9 cellular contexts compared by ENCODE assay signal in the genomic region with DNA sequence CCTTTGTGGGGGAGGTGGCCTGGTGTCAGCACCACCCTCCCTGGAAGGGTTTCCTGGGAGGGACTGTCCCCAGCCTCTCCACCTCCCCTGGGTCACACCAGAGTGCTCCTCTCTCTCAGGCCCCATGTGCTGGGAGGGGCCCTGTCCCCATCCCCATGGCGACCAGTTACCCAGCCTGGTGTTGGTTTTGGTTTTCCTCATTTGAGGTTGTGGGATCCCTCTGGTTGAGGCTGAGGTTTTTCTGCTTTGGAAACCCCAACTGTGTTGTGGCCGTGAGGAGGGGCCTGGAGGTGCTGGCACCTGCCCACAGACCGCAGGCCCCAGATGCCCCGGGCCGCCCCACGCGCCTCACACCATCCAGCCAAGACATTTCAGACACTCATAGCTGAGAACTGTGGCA.
DNase-seq lines count a peak whose midpoint lies in the region; ATAC-seq and TF ChIP-seq lines count a peak whose summit lies in the region.
"Had no signal": no experiment of that assay in that cellular context is flagged by ENCODE, and none has a peak within 500 bp of the region (broad histone marks: within the 10 kb centered on the region; RNA-seq: fewer than 3 reads in every experiment).

No MANE protein-coding gene starts in this region.

- H3K4me1 ChIP-seq in right atrium auricular region (peaks cover 0 to 67% of the 10 kb centered on the region in 2 donors), adrenal gland (replicated peaks in 1 of 2) (peaks cover 17 to 32% of the 10 kb centered on the region in 2 donors)

- no peak for TF ChIP-seq POLR2A in adrenal gland (IDR thresholded peaks at IDR 0.05)

- H3K36me3 ChIP-seq in right atrium auricular region (no peaks in the 10 kb centered on the region), adrenal gland (replicated peaks in 1 of 2) (no peaks in the 10 kb centered on the region)

- peak; percentile 63 for ATAC-seq in GM19023 (IDR thresholded peaks at IDR 0.05; ENCODE audit: unreplicated experiment)
- peak; percentile 61 for ATAC-seq in HG02884 (IDR thresholded peaks at IDR 0.05; ENCODE audit: unreplicated experiment)

- intact Hi-C loops in adrenal gland (cut with DNase I): no loop called here

- peak in 4 of 5 donors; percentile 20 to 84 (median 32) for DNase-seq in T-helper 1 cell
- no peak for DNase-seq in right atrium auricular region (ENCODE audit: low spot score)
- no peak for DNase-seq in NCI-H146 (lab: John Stamatoyannopoulos, UW)
- no peak for DNase-seq in foreskin melanocyte
- no peak for DNase-seq in NCI-H526 (lab: John Stamatoyannopoulos, UW)
- DNase-seq in adrenal gland: no peak

- TF ChIP-seq CTCF in right atrium auricular region (IDR thresholded peaks at IDR 0.05) (no peak), adrenal gland (IDR thresholded peaks at IDR 0.05) (no peak)

- H3K27ac ChIP-seq in right atrium auricular region (peak overlapping the region; percentile 72 to 79), adrenal gland (no peak overlapping the region)
- H3K27ac ChIP-seq: SK-N-MC had no signal

- no peak overlapping the region for H3K4me3 ChIP-seq in right atrium auricular region
- H3K4me3 ChIP-seq in adrenal gland: no peak overlapping the region
- H3K4me3 ChIP-seq: SK-N-MC had no signal

- H3K9me3 ChIP-seq in right atrium auricular region (no peaks in the 10 kb centered on the region), adrenal gland (replicated peaks in 1 of 3) (no peaks in the 10 kb centered on the region)

- H3K27me3 ChIP-seq in right atrium auricular region: no peaks in the 10 kb centered on the region
- H3K27me3 ChIP-seq in adrenal gland: no peaks in the 10 kb centered on the region

- WGBS in adrenal gland, 4 donors: 82 to 96% (median 91%) methylated on average over 2 to 7 of the region's 7 CpGs

Comparison
In these comparisons a context has a peak if more than half of its experiments do, and no peak if none do; other contexts are left out.
1. DNase-seq: peak in T-helper 1 cell (4 of 5); none in right atrium auricular region (single experiment), NCI-H146 (single experiment), foreskin melanocyte (single experiment), NCI-H526 (0 of 2) and adrenal gland (0 of 7).
2. H3K27ac ChIP-seq: peak in right atrium auricular region (2 of 2); none in adrenal gland (0 of 5).